In genomic region chr9:120875954-120876841, GRCh38 we compare ENCODE assay signal across 1 cellular context.
TF ChIP-seq lines count a peak whose summit lies in the region.

No MANE protein-coding gene starts in this region.

TF ChIP-seq in GM12878, 131 proteins besides CTCF, POLR2A, EP300 and RAD21 (continued from another document and continues in another):
- peak; percentile 30; the same call in 1 of the 3 replicates for TF ChIP-seq POU2F2 (IDR thresholded peaks at IDR 0.05; ENCODE audit: borderline replicate concordance, low read depth, low read length)
- peak; percentile 4; the same call in 1 of the 2 replicates for TF ChIP-seq PKNOX1 (IDR thresholded peaks at IDR 0.05)
- peak; percentile 39; the same call in 1 of the 2 replicates for TF ChIP-seq NR2C1 (IDR thresholded peaks at IDR 0.05)
- TF ChIP-seq CUX1 (IDR thresholded peaks at IDR 0.05; ENCODE audit: insufficient replicate concordance, low read depth, low read length) = peak; percentile 44
- TF ChIP-seq ZNF687 (IDR thresholded peaks at IDR 0.05) = peak; percentile 62; the same call in 1 of the 2 replicates
- TF ChIP-seq CBFB (IDR thresholded peaks at IDR 0.05; ENCODE audit: low read depth) = peak; percentile 73; the same call in 1 of the 2 replicates
- no peak for TF ChIP-seq ZNF274 (IDR thresholded peaks at IDR 0.05; ENCODE audit: insufficient read depth, insufficient read length)
- 0 out of 2 replicates have a peak, but pooled peaks have one; percentile 5 for TF ChIP-seq CREM (IDR thresholded peaks at IDR 0.05; ENCODE audit: low read depth)
- TF ChIP-seq TAF1 (IDR thresholded peaks at IDR 0.05; ENCODE audit: borderline replicate concordance, low read depth, low read length) = 0 out of 2 replicates have a peak, but pooled peaks have one; percentile 59
- TF ChIP-seq IKZF2 (IDR thresholded peaks at IDR 0.05) = peak in 1 of 2 experiments; percentile 24; a peak in 1 of 4 replicates
- no peak for TF ChIP-seq CBX3 (IDR thresholded peaks at IDR 0.05; ENCODE audit: borderline replicate concordance, low read depth)
- no peak for TF ChIP-seq SREBF1 (IDR thresholded peaks at IDR 0.05; ENCODE audit: low read length)
- TF ChIP-seq ZNF24 (IDR thresholded peaks at IDR 0.05) = 0 out of 2 replicates have a peak, but pooled peaks have one; percentile 29
- 0 out of 2 replicates have a peak, but pooled peaks have one; percentile 6 for TF ChIP-seq BCL11A (IDR thresholded peaks at IDR 0.05; ENCODE audit: low read depth, low read length)
- TF ChIP-seq YY1 (IDR thresholded peaks at IDR 0.05; ENCODE audit: low read depth, low read length) = peak; percentile 24
- TF ChIP-seq YBX1 (IDR thresholded peaks at IDR 0.05) = no peak
- no peak for TF ChIP-seq ZBTB40 (IDR thresholded peaks at IDR 0.05; ENCODE audit: borderline replicate concordance)
- no peak for TF ChIP-seq WRNIP1 (IDR thresholded peaks at IDR 0.05; ENCODE audit: borderline replicate concordance, low read depth, low read length)
- TF ChIP-seq CEBPZ (IDR thresholded peaks at IDR 0.05; ENCODE audit: low read depth, low read length) = no peak
- TF ChIP-seq BCLAF1 (IDR thresholded peaks at IDR 0.05) = no peak
- no peak for TF ChIP-seq BRCA1 (IDR thresholded peaks at IDR 0.05; ENCODE audit: low read depth, low read length)
- TF ChIP-seq KAT2A (conservative IDR thresholded peaks at IDR 0.05; ENCODE audit: control insufficient read depth, low read depth, low read length) = no peak
- TF ChIP-seq ATF7 (IDR thresholded peaks at IDR 0.05; ENCODE audit: low read depth) = 0 out of 2 replicates have a peak, but pooled peaks have one; percentile 34
- 0 out of 2 replicates have a peak, but pooled peaks have one; percentile 7 for TF ChIP-seq PAX5 (IDR thresholded peaks at IDR 0.05; ENCODE audit: borderline replicate concordance, low read depth, low read length)
- TF ChIP-seq USF1 (IDR thresholded peaks at IDR 0.05; ENCODE audit: borderline replicate concordance, extremely low read length, insufficient read depth, low read depth, low read length) = no peak
- TF ChIP-seq ATF2 (IDR thresholded peaks at IDR 0.05; ENCODE audit: low read length) = no peak
- TF ChIP-seq FOS (IDR thresholded peaks at IDR 0.05; ENCODE audit: borderline replicate concordance, extremely low read depth, insufficient read length) = no peak
- TF ChIP-seq MTA2 (IDR thresholded peaks at IDR 0.05; ENCODE audit: low read depth) = no peak; the same call in 1 of the 2 replicates
- peak; percentile 88 for TF ChIP-seq NR2F1 (conservative IDR thresholded peaks at IDR 0.05)
- peak; percentile 88 for TF ChIP-seq GATAD2B (conservative IDR thresholded peaks at IDR 0.05; ENCODE audit: low read depth)
- TF ChIP-seq RELA (IDR thresholded peaks at IDR 0.05; ENCODE audit: borderline replicate concordance, partially characterized antibody) = no peak
- peak; percentile 69 for TF ChIP-seq EED (IDR thresholded peaks at IDR 0.05; ENCODE audit: low read depth)
